In genomic region chr17:4969551-4970231, GRCh38 we compare ENCODE assay signal across 8 cellular contexts. TPM values are rescaled to one million over a fixed set of nuclear protein-coding genes. Genes with fewer than 3 reads are reported as not detected.
DNase-seq lines count a peak whose midpoint lies in the region; ATAC-seq and TF ChIP-seq lines count a peak whose summit lies in the region.

No MANE protein-coding gene starts in this region.

- H3K27ac Mint-ChIP-seq in glutamatergic neuron (ENCODE audit: unreplicated experiment) = no peak overlapping the region
- H3K27ac Mint-ChIP-seq in Calu3 (ENCODE audit: unreplicated experiment) = no peak overlapping the region

- H3K4me3 ChIP-seq in right cardiac atrium (ENCODE audit: low read length) = no peak overlapping the region
- H3K4me3 ChIP-seq in liver (ENCODE audit: low read depth in 1 of 3, low read length in 3 of 3) = peak overlapping the region in 2 of 3 donors; percentile 41 to 71
- H3K4me3 ChIP-seq in upper lobe of right lung = peak overlapping the region; percentile 71

- H3K9ac ChIP-seq in liver (ENCODE audit: low read depth in 1 of 2, low read length in 2 of 2) = peak overlapping the region in 1 of 2 donors; percentile 84

- in situ Hi-C loops in G401 (cut with HindIII; ENCODE audit: low sequenced_read_pairs) = no loop called here

- no peak overlapping the region for H3K4me3 Mint-ChIP-seq in glutamatergic neuron (ENCODE audit: unreplicated experiment)
- no peak overlapping the region for H3K4me3 Mint-ChIP-seq in Calu3 (ENCODE audit: low read depth, unreplicated experiment)

- peaks cover 3 to 6% (median 6%) of the 10 kb centered on the region in 4 donors for H3K36me3 ChIP-seq in liver (ENCODE audit: control insufficient read depth in 4 of 4, insufficient read depth in 3 of 4, low read depth in 1 of 4, low read length in 3 of 4)
- peaks cover 39% of the 10 kb centered on the region for H3K36me3 ChIP-seq in upper lobe of right lung

- 79% methylated on average over 17 of the region's 17 CpGs for WGBS in right cardiac atrium
- WGBS in liver = 37% methylated on average over 17 of the region's 17 CpGs

- BruUV-seq in Calu3 (replicated peaks; lab: Mats Ljungman, UMichigan) = no TSS peak

- TF ChIP-seq CTCF in liver (IDR thresholded peaks at IDR 0.05; ENCODE audit: low read depth, low read length, missing input control) (no peak), upper lobe of right lung (IDR thresholded peaks at IDR 0.05) (no peak), glutamatergic neuron (IDR thresholded peaks at IDR 0.05; ENCODE audit: partially characterized antibody, unreplicated experiment) (no peak), Calu3 (IDR thresholded peaks at IDR 0.05; ENCODE audit: unreplicated experiment) (no peak)

- H3K27ac ChIP-seq in right cardiac atrium (ENCODE audit: low read length) (peak overlapping the region; percentile 10), liver (ENCODE audit: low read depth in 1 of 2, low read length in 2 of 2) (peak overlapping the region; percentile 97 to 99), upper lobe of right lung (peak overlapping the region; percentile 96)

- H3K36me3 Mint-ChIP-seq in glutamatergic neuron (ENCODE audit: unreplicated experiment) = no peaks in the 10 kb centered on the region
- peaks cover 20% of the 10 kb centered on the region for H3K36me3 Mint-ChIP-seq in Calu3 (ENCODE audit: insufficient read depth, unreplicated experiment)

- H3K9me3 Mint-ChIP-seq in glutamatergic neuron (ENCODE audit: unreplicated experiment) (peaks cover 7% of the 10 kb centered on the region), Calu3 (ENCODE audit: low read depth, unreplicated experiment) (no peaks in the 10 kb centered on the region)

- H3K9me3 ChIP-seq in right cardiac atrium (ENCODE audit: control insufficient read depth, low read length) = no peaks in the 10 kb centered on the region
- no peaks in the 10 kb centered on the region for H3K9me3 ChIP-seq in liver (ENCODE audit: control insufficient read depth in 4 of 4, low read length in 3 of 4)
- no peaks in the 10 kb centered on the region for H3K9me3 ChIP-seq in upper lobe of right lung

- CTCF ChIA-PET in Calu3 (lab: Charles Lee) = interaction anchor here (1.4 kb wide), 1 partner anchor 18 kb away, joined by 3 read pairs; the partner anchor contains the start of gene CAMTA2

- H3K4me1 Mint-ChIP-seq in glutamatergic neuron (ENCODE audit: low read depth, unreplicated experiment) = peaks cover 22% of the 10 kb centered on the region
- H3K4me1 Mint-ChIP-seq in Calu3 (ENCODE audit: low read depth, unreplicated experiment) = no peaks in the 10 kb centered on the region

- H3K27me3 Mint-ChIP-seq in glutamatergic neuron (ENCODE audit: unreplicated experiment) (peaks cover 28% of the 10 kb centered on the region), Calu3 (ENCODE audit: unreplicated experiment) (no peaks in the 10 kb centered on the region)

- no peak for DNase-seq in right cardiac atrium
- DNase-seq in cardiac septum (ENCODE audit: low spot score) = no peak
- peak; percentile 32 for DNase-seq in amniotic epithelial cell (ENCODE audit: low read depth)
- DNase-seq in upper lobe of right lung = no peak
- no peak for DNase-seq in G401 (ENCODE audit: low spot score)
- no peak for DNase-seq in glutamatergic neuron
- DNase-seq in Calu3 = no peak

- peak in 1 of 2 donors; percentile 42 for TF ChIP-seq RAD21 in liver (IDR thresholded peaks at IDR 0.05)

- no peak for ATAC-seq in right cardiac atrium
- ATAC-seq in upper lobe of right lung = no peak

- no peaks in the 10 kb centered on the region for H3K27me3 ChIP-seq in right cardiac atrium (ENCODE audit: control insufficient read depth, insufficient read depth)
- no peaks in the 10 kb centered on the region for H3K27me3 ChIP-seq in liver (ENCODE audit: control insufficient read depth in 4 of 4, insufficient read depth in 4 of 4, low read length in 3 of 4)
- H3K27me3 ChIP-seq in upper lobe of right lung = no peaks in the 10 kb centered on the region

- H3K4me1 ChIP-seq in right cardiac atrium (ENCODE audit: control insufficient read depth, insufficient read depth, low read length) = peaks cover 4% of the 10 kb centered on the region
- H3K4me1 ChIP-seq in liver (ENCODE audit: control insufficient read depth in 4 of 4, insufficient read depth in 4 of 4, low read length in 3 of 4) = peaks cover 7 to 52% (median 33%) of the 10 kb centered on the region in 4 donors
- peaks cover 25% of the 10 kb centered on the region for H3K4me1 ChIP-seq in upper lobe of right lung

- intact Hi-C loops in right cardiac atrium (cut with DNase I) = loop anchor here in 1 of 4 donors (10.0 kb wide), 1 partner anchor 85 kb away; no protein-coding TSS in a partner anchor
- intact Hi-C loops in cardiac septum (cut with DNase I) = loop anchor here (5.0 kb wide), 2 partner anchors 62 to 93 kb away; no protein-coding TSS in a partner anchor
- intact Hi-C loops in upper lobe of right lung (cut with DNase I) = no loop called here
- intact Hi-C loops in Calu3 (cut with micrococcal nuclease; ENCODE audit: unreplicated experiment) = no loop called here

TF ChIP-seq in liver, 16 proteins besides CTCF, POLR2A, EP300 and RAD21 (continues in another document):
- no peak for TF ChIP-seq NR2F2 (IDR thresholded peaks at IDR 0.05)
- TF ChIP-seq, protein P1, sequence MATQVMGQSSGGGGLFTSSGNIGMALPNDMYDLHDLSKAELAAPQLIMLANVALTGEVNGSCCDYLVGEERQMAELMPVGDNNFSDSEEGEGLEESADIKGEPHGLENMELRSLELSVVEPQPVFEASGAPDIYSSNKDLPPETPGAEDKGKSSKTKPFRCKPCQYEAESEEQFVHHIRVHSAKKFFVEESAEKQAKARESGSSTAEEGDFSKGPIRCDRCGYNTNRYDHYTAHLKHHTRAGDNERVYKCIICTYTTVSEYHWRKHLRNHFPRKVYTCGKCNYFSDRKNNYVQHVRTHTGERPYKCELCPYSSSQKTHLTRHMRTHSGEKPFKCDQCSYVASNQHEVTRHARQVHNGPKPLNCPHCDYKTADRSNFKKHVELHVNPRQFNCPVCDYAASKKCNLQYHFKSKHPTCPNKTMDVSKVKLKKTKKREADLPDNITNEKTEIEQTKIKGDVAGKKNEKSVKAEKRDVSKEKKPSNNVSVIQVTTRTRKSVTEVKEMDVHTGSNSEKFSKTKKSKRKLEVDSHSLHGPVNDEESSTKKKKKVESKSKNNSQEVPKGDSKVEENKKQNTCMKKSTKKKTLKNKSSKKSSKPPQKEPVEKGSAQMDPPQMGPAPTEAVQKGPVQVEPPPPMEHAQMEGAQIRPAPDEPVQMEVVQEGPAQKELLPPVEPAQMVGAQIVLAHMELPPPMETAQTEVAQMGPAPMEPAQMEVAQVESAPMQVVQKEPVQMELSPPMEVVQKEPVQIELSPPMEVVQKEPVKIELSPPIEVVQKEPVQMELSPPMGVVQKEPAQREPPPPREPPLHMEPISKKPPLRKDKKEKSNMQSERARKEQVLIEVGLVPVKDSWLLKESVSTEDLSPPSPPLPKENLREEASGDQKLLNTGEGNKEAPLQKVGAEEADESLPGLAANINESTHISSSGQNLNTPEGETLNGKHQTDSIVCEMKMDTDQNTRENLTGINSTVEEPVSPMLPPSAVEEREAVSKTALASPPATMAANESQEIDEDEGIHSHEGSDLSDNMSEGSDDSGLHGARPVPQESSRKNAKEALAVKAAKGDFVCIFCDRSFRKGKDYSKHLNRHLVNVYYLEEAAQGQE (IDR thresholded peaks at IDR 0.05) = peak; percentile 98
- TF ChIP-seq EGR1 (IDR thresholded peaks at IDR 0.05; ENCODE audit: low read depth in 2 of 2) = no peak
- peak; percentile 80 to 92 for TF ChIP-seq HNF4A (conservative IDR thresholded peaks at IDR 0.05)

RNA-seq across cellular contexts. Expression of gene SPAG7, which starts 2.1 kb away (rescaled TPM):
- 100 to 1,000 TPM; 106 to 133 (median 117) TPM for total RNA-seq in right cardiac atrium
- polyA plus RNA-seq in right cardiac atrium = 164 TPM
- 104 TPM for total RNA-seq in cardiac septum
- total RNA-seq in liver = 10 to 100 TPM; 18.6 to 19.8 TPM
- 10 to 100 TPM; 32.1 to 66.3 TPM for polyA plus RNA-seq in liver
- total RNA-seq in upper lobe of right lung = 64.8 TPM
- 32.3 and 59.7 TPM in 2 replicates for total RNA-seq in G401 (2014; rRNA removed; shearing (Covaris generic))
- total RNA-seq in glutamatergic neuron (ENCODE audit: unreplicated experiment) = 69.6 TPM
- total RNA-seq in Calu3 (2022) = 34.3 and 34.9 TPM in 2 replicates

RNA-seq across cellular contexts. Expression of gene CAMTA2, which starts 17.8 kb away (rescaled TPM):
- total RNA-seq in right cardiac atrium (10 to 100 TPM; 35.3 to 44.4 (median 40.3) TPM), cardiac septum (38.9 TPM), liver (1 to 10 TPM; 7.8 to 9.6 TPM), upper lobe of right lung (55.8 TPM), glutamatergic neuron (ENCODE audit: unreplicated experiment) (61.4 TPM), Calu3 (2022) (21.4 and 32.3 TPM in 2 replicates)
- polyA plus RNA-seq in right cardiac atrium (43.5 TPM), liver (10 to 100 TPM; 14.3 to 17.6 TPM)
- 6.9 and 16.9 TPM in 2 replicates for total RNA-seq in G401 (2014; rRNA removed; shearing (Covaris generic))

RNA-seq across cellular contexts. Expression of gene ENO3, which starts 18.8 kb away (rescaled TPM):
- total RNA-seq in right cardiac atrium (100 to 1,000 TPM; 198 to 695 (median 246) TPM), cardiac septum (382 TPM), liver (10 to 100 TPM; 26.3 to 27.5 TPM), upper lobe of right lung (8.6 TPM), glutamatergic neuron (ENCODE audit: unreplicated experiment) (62.1 TPM), Calu3 (2022) (12.3 and 12.9 TPM in 2 replicates)
- polyA plus RNA-seq in right cardiac atrium (455 TPM), liver (100 to 1,000 TPM in 1 of 2 donors, 10 to 100 TPM in 1; 34.1 to 117 TPM)
- total RNA-seq in G401 (2014; rRNA removed; shearing (Covaris generic)) = 52.8 and 75.4 TPM in 2 replicates

RNA-seq across cellular contexts. Expression of gene PFN1, which starts 21.4 kb away (rescaled TPM):
- total RNA-seq in right cardiac atrium (100 to 1,000 TPM; 148 to 229 (median 201) TPM), cardiac septum (204 TPM), liver (100 to 1,000 TPM; 150 to 672 TPM), upper lobe of right lung (457 TPM), glutamatergic neuron (ENCODE audit: unreplicated experiment) (356 TPM), Calu3 (2022) (580 and 605 TPM in 2 replicates)
- polyA plus RNA-seq in right cardiac atrium (180 TPM), liver (100 to 1,000 TPM; 568 to 592 TPM)
- total RNA-seq in G401 (2014; rRNA removed; shearing (Covaris generic)) = 563 and 707 TPM in 2 replicates

RNA-seq across cellular contexts. Expression of gene INCA1, which starts 27.6 kb away (rescaled TPM):
- total RNA-seq in right cardiac atrium = 1 to 10 TPM; 2.2 to 3.8 (median 3.2) TPM
- 5.0 TPM for polyA plus RNA-seq in right cardiac atrium
- 1.8 TPM for total RNA-seq in cardiac septum
- total RNA-seq in liver = under 1 TPM; 0.28 to 0.42 TPM
- polyA plus RNA-seq in liver = under 1 TPM; 0.68 to 0.75 TPM
- 4.5 TPM for total RNA-seq in upper lobe of right lung
- 0.14 TPM in 1 of 2 replicates, not detected in the other for total RNA-seq in G401 (2014; rRNA removed; shearing (Covaris generic))
- 0.44 TPM for total RNA-seq in glutamatergic neuron (ENCODE audit: unreplicated experiment)
- 0.54 TPM in 1 of 2 replicates, not detected in the other for total RNA-seq in Calu3 (2022)

Comparison
In these comparisons a context has a peak if more than half of its experiments do, and no peak if none do; other contexts are left out.
1. H3K27ac ChIP-seq: peak in every context shown above with its lines; median percentile 98 in liver; 96 in upper lobe of right lung; 10 in right cardiac atrium.